In genomic region chr11:62645934-62646824, GRCh38 we compare ENCODE assay signal across 1 cellular context.
TF ChIP-seq lines count a peak whose summit lies in the region.

Gene GANAB, minus strand, starts transcription at chr11:62646613. Its CDS starts 14 bp downstream, at chr11:62646599.

TF ChIP-seq in HepG2, 621 proteins besides CTCF, POLR2A, EP300 and RAD21 (continued from another document and continues in another):
- TF ChIP-seq KLF11 (CRISPR knock-in tag; IDR thresholded peaks at IDR 0.05): no peak
- peak; percentile 22; the same call in 1 of the 2 replicates for TF ChIP-seq SSRP1 (CRISPR knock-in tag; IDR thresholded peaks at IDR 0.05)
- TF ChIP-seq, protein P1, sequence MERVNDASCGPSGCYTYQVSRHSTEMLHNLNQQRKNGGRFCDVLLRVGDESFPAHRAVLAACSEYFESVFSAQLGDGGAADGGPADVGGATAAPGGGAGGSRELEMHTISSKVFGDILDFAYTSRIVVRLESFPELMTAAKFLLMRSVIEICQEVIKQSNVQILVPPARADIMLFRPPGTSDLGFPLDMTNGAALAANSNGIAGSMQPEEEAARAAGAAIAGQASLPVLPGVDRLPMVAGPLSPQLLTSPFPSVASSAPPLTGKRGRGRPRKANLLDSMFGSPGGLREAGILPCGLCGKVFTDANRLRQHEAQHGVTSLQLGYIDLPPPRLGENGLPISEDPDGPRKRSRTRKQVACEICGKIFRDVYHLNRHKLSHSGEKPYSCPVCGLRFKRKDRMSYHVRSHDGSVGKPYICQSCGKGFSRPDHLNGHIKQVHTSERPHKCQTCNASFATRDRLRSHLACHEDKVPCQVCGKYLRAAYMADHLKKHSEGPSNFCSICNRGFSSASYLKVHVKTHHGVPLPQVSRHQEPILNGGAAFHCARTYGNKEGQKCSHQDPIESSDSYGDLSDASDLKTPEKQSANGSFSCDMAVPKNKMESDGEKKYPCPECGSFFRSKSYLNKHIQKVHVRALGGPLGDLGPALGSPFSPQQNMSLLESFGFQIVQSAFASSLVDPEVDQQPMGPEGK (CRISPR knock-in tag; IDR thresholded peaks at IDR 0.05): no peak; the same call in 1 of the 2 replicates
- TF ChIP-seq MAF1 (CRISPR knock-in tag; IDR thresholded peaks at IDR 0.05; ENCODE audit: borderline replicate concordance): no peak
- TF ChIP-seq IKZF5 (CRISPR knock-in tag; IDR thresholded peaks at IDR 0.05): peak; percentile 78; the same call in 1 of the 2 replicates
- 0 out of 2 replicates have a peak, but pooled peaks have one; percentile 22 for TF ChIP-seq TBX2 (CRISPR knock-in tag; IDR thresholded peaks at IDR 0.05; ENCODE audit: borderline replicate concordance)
- TF ChIP-seq KDM1A (CRISPR knock-in tag; IDR thresholded peaks at IDR 0.05): no peak
- no peak for TF ChIP-seq RAD51 (IDR thresholded peaks at IDR 0.05; ENCODE audit: borderline replicate concordance)
- TF ChIP-seq MZF1 (CRISPR knock-in tag; IDR thresholded peaks at IDR 0.05; ENCODE audit: borderline replicate concordance): no peak
- no peak; the same call in 1 of the 2 replicates for TF ChIP-seq ZNF557 (CRISPR knock-in tag; IDR thresholded peaks at IDR 0.05)
- TF ChIP-seq, protein P2, sequence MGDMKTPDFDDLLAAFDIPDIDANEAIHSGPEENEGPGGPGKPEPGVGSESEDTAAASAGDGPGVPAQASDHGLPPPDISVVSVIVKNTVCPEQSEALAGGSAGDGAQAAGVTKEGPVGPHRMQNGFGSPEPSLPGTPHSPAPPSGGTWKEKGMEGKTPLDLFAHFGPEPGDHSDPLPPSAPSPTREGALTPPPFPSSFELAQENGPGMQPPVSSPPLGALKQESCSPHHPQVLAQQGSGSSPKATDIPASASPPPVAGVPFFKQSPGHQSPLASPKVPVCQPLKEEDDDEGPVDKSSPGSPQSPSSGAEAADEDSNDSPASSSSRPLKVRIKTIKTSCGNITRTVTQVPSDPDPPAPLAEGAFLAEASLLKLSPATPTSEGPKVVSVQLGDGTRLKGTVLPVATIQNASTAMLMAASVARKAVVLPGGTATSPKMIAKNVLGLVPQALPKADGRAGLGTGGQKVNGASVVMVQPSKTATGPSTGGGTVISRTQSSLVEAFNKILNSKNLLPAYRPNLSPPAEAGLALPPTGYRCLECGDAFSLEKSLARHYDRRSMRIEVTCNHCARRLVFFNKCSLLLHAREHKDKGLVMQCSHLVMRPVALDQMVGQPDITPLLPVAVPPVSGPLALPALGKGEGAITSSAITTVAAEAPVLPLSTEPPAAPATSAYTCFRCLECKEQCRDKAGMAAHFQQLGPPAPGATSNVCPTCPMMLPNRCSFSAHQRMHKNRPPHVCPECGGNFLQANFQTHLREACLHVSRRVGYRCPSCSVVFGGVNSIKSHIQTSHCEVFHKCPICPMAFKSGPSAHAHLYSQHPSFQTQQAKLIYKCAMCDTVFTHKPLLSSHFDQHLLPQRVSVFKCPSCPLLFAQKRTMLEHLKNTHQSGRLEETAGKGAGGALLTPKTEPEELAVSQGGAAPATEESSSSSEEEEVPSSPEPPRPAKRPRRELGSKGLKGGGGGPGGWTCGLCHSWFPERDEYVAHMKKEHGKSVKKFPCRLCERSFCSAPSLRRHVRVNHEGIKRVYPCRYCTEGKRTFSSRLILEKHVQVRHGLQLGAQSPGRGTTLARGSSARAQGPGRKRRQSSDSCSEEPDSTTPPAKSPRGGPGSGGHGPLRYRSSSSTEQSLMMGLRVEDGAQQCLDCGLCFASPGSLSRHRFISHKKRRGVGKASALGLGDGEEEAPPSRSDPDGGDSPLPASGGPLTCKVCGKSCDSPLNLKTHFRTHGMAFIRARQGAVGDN (CRISPR knock-in tag; IDR thresholded peaks at IDR 0.05): peak; percentile 76
- peak; percentile 26; the same call in 1 of the 2 replicates for TF ChIP-seq ZNF709 (CRISPR knock-in tag; IDR thresholded peaks at IDR 0.05)
- TF ChIP-seq ZNF83 (CRISPR knock-in tag; IDR thresholded peaks at IDR 0.05; ENCODE audit: borderline replicate concordance): 0 out of 2 replicates have a peak, but pooled peaks have one; percentile 16
- TF ChIP-seq ZFP90 (CRISPR knock-in tag; IDR thresholded peaks at IDR 0.05; ENCODE audit: borderline replicate concordance): peak; percentile 44; the same call in 1 of the 2 replicates
- TF ChIP-seq NFKB2 (CRISPR knock-in tag; IDR thresholded peaks at IDR 0.05; ENCODE audit: borderline replicate concordance): peak; percentile 21; the same call in 1 of the 2 replicates
- peak; percentile 27; the same call in 1 of the 2 replicates for TF ChIP-seq AHDC1 (CRISPR knock-in tag; IDR thresholded peaks at IDR 0.05; ENCODE audit: borderline replicate concordance)
- TF ChIP-seq ARNTL (CRISPR knock-in tag; IDR thresholded peaks at IDR 0.05): peak; percentile 41
- TF ChIP-seq REPIN1 (CRISPR knock-in tag; IDR thresholded peaks at IDR 0.05; ENCODE audit: borderline replicate concordance, low read depth): peak; percentile 38; the same call in 1 of the 2 replicates
- TF ChIP-seq ZNF350 (CRISPR knock-in tag; IDR thresholded peaks at IDR 0.05; ENCODE audit: borderline replicate concordance, low read depth): peak; percentile 41
- no peak for TF ChIP-seq EED (CRISPR knock-in tag; IDR thresholded peaks at IDR 0.05)
- no peak; the same call in 1 of the 2 replicates for TF ChIP-seq ZSCAN5A (CRISPR knock-in tag; IDR thresholded peaks at IDR 0.05; ENCODE audit: borderline replicate concordance)
- TF ChIP-seq, protein P3, sequence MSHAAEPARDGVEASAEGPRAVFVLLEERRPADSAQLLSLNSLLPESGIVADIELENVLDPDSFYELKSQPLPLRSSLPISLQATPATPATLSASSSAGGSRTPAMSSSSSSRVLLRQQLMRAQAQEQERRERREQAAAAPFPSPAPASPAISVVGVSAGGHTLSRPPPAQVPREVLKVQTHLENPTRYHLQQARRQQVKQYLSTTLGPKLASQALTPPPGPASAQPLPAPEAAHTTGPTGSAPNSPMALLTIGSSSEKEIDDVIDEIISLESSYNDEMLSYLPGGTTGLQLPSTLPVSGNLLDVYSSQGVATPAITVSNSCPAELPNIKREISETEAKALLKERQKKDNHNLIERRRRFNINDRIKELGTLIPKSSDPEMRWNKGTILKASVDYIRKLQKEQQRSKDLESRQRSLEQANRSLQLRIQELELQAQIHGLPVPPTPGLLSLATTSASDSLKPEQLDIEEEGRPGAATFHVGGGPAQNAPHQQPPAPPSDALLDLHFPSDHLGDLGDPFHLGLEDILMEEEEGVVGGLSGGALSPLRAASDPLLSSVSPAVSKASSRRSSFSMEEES (CRISPR knock-in tag; IDR thresholded peaks at IDR 0.05): 0 out of 2 replicates have a peak, but pooled peaks have one; percentile 24
- TF ChIP-seq SP2 (CRISPR knock-in tag; IDR thresholded peaks at IDR 0.05): peak; percentile 89
- TF ChIP-seq ZNF563 (CRISPR knock-in tag; IDR thresholded peaks at IDR 0.05): peak; percentile 89
- no peak for TF ChIP-seq HDAC6 (IDR thresholded peaks at IDR 0.05; ENCODE audit: low read depth, low read length)
- no peak for TF ChIP-seq ZNF124 (CRISPR knock-in tag; IDR thresholded peaks at IDR 0.05)
- TF ChIP-seq POLR2AphosphoS2 (IDR thresholded peaks at IDR 0.05; ENCODE audit: low read depth, low read length): 0 out of 2 replicates have a peak, but pooled peaks have one; percentile 54
- no peak for TF ChIP-seq CHCHD3 (CRISPR knock-in tag; IDR thresholded peaks at IDR 0.05)
- no peak for TF ChIP-seq NFATC3 (CRISPR knock-in tag; IDR thresholded peaks at IDR 0.05)
- TF ChIP-seq, protein P4, sequence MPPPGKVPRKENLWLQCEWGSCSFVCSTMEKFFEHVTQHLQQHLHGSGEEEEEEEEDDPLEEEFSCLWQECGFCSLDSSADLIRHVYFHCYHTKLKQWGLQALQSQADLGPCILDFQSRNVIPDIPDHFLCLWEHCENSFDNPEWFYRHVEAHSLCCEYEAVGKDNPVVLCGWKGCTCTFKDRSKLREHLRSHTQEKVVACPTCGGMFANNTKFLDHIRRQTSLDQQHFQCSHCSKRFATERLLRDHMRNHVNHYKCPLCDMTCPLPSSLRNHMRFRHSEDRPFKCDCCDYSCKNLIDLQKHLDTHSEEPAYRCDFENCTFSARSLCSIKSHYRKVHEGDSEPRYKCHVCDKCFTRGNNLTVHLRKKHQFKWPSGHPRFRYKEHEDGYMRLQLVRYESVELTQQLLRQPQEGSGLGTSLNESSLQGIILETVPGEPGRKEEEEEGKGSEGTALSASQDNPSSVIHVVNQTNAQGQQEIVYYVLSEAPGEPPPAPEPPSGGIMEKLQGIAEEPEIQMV (CRISPR knock-in tag; IDR thresholded peaks at IDR 0.05; ENCODE audit: low read depth): 0 out of 2 replicates have a peak, but pooled peaks have one; percentile 22
- peak; percentile 26; the same call in 1 of the 2 replicates for TF ChIP-seq ZFP36L1 (CRISPR knock-in tag; IDR thresholded peaks at IDR 0.05)
- TF ChIP-seq KDM5B (CRISPR knock-in tag; IDR thresholded peaks at IDR 0.05; ENCODE audit: borderline replicate concordance): peak; percentile 74
- TF ChIP-seq JUNB (CRISPR knock-in tag; IDR thresholded peaks at IDR 0.05; ENCODE audit: borderline replicate concordance): no peak
- peak; percentile 86 for TF ChIP-seq ASH2L (IDR thresholded peaks at IDR 0.05; ENCODE audit: insufficient read length, low read depth, low read length)
- TF ChIP-seq, protein P5, sequence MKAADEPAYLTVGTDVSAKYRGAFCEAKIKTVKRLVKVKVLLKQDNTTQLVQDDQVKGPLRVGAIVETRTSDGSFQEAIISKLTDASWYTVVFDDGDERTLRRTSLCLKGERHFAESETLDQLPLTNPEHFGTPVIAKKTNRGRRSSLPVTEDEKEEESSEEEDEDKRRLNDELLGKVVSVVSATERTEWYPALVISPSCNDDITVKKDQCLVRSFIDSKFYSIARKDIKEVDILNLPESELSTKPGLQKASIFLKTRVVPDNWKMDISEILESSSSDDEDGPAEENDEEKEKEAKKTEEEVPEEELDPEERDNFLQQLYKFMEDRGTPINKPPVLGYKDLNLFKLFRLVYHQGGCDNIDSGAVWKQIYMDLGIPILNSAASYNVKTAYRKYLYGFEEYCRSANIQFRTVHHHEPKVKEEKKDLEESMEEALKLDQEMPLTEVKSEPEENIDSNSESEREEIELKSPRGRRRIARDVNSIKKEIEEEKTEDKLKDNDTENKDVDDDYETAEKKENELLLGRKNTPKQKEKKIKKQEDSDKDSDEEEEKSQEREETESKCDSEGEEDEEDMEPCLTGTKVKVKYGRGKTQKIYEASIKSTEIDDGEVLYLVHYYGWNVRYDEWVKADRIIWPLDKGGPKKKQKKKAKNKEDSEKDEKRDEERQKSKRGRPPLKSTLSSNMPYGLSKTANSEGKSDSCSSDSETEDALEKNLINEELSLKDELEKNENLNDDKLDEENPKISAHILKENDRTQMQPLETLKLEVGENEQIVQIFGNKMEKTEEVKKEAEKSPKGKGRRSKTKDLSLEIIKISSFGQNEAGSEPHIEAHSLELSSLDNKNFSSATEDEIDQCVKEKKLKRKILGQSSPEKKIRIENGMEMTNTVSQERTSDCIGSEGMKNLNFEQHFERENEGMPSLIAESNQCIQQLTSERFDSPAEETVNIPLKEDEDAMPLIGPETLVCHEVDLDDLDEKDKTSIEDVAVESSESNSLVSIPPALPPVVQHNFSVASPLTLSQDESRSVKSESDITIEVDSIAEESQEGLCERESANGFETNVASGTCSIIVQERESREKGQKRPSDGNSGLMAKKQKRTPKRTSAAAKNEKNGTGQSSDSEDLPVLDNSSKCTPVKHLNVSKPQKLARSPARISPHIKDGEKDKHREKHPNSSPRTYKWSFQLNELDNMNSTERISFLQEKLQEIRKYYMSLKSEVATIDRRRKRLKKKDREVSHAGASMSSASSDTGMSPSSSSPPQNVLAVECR (CRISPR knock-in tag; IDR thresholded peaks at IDR 0.05; ENCODE audit: borderline replicate concordance): peak; percentile 65; the same call in 1 of the 2 replicates
